Comparison of ENCODE assay signal across 8 cellular contexts in genomic region chr16:228151-228855, GRCh38. TPM values are rescaled to one million over a fixed set of nuclear protein-coding genes. Genes with fewer than 3 reads are reported as not detected.
DNase-seq lines count a peak whose midpoint lies in the region; ATAC-seq and TF ChIP-seq lines count a peak whose summit lies in the region.

No MANE protein-coding gene starts in this region.

- H3K27me3 ChIP-seq in fibroblast of lung (ENCODE audit: control insufficient read depth, insufficient read depth, low read length) (no peaks in the 10 kb centered on the region), osteoblast (ENCODE audit: insufficient read depth, low read length) (no peaks in the 10 kb centered on the region)

- H3K4me1 ChIP-seq in fibroblast of lung (ENCODE audit: control insufficient read depth, extremely low read depth, insufficient read depth, low read length): peaks cover 3% of the 10 kb centered on the region
- peaks cover 19% of the 10 kb centered on the region for H3K4me1 ChIP-seq in osteoblast (ENCODE audit: insufficient read depth, low read length)

- H2AFZ ChIP-seq in fibroblast of lung (ENCODE audit: low read length): no peak overlapping the region
- H2AFZ ChIP-seq in osteoblast (ENCODE audit: low read length): peak overlapping the region; percentile 92

- DNase-seq in COLO668 (lab: John Stamatoyannopoulos, UW; ENCODE audit: unreplicated experiment) (peak; percentile 39), fibroblast of lung (ENCODE audit: low read depth in 2 of 2) (peak in 1 of 2 donors; percentile 13), osteoblast (ENCODE audit: insufficient read length, low spot score, missing footprints) (peak; percentile 63), H4 (ENCODE audit: low spot score) (no peak), cerebellum (ENCODE audit: low spot score) (no peak), AG20443 (ENCODE audit: low spot score) (no peak)

- TF ChIP-seq CTCF in fibroblast of lung (conservative IDR thresholded peaks at IDR 0.05 in 1 of 2, IDR thresholded peaks at IDR 0.05 in 1 of 2; ENCODE audit: low read depth in 1 of 2, low read length in 2 of 2): no peak
- TF ChIP-seq CTCF in osteoblast (IDR thresholded peaks at IDR 0.05; ENCODE audit: extremely low read depth, low read depth, low read length): no peak

- H3K4me2 ChIP-seq in fibroblast of lung (ENCODE audit: extremely low read depth, insufficient read depth, low read length) (peak overlapping the region; percentile 86), osteoblast (ENCODE audit: insufficient read depth, low read length) (peak overlapping the region; percentile 84)

- H3K36me3 ChIP-seq in fibroblast of lung (ENCODE audit: control insufficient read depth, insufficient read depth, low read length): peaks cover 10% of the 10 kb centered on the region
- peaks cover 42% of the 10 kb centered on the region for H3K36me3 ChIP-seq in osteoblast (ENCODE audit: insufficient read depth, low read length)

- H4K20me1 ChIP-seq in fibroblast of lung (ENCODE audit: control insufficient read depth, extremely low read depth, insufficient read depth, low read length): no peaks in the 10 kb centered on the region
- peaks cover 42% of the 10 kb centered on the region for H4K20me1 ChIP-seq in osteoblast (ENCODE audit: insufficient read depth, low read length)

- ATAC-seq in HG02588 (IDR thresholded peaks at IDR 0.05; ENCODE audit: unreplicated experiment) (peak; percentile 5), SK-N-SH treated with all-trans-retinoic acid at 6 μM for 48 hours (peak; percentile 60)

- H3K4me3 ChIP-seq in fibroblast of lung (replicated peaks in 1 of 4; ENCODE audit: control extremely low read depth in 1 of 4, insufficient read depth in 1 of 4, low read depth in 3 of 4, low read length in 4 of 4): peak overlapping the region; percentile 41 to 99 (median 92)
- H3K4me3 ChIP-seq in osteoblast (ENCODE audit: insufficient read depth, low read length): peak overlapping the region; percentile 91

- H3K9me3 ChIP-seq in fibroblast of lung (ENCODE audit: control insufficient read depth, insufficient read depth, low read depth, low read length) (no peaks in the 10 kb centered on the region), osteoblast (ENCODE audit: low read depth, low read length) (no peaks in the 10 kb centered on the region)

- H3K27ac ChIP-seq in fibroblast of lung (ENCODE audit: insufficient read depth, low read length) (peak overlapping the region; percentile 93), osteoblast (ENCODE audit: low read depth, low read length) (peak overlapping the region; percentile 92)

- peak overlapping the region; percentile 97 for H3K9ac ChIP-seq in fibroblast of lung (ENCODE audit: insufficient read depth, low read length)

- H3K79me2 ChIP-seq in fibroblast of lung (ENCODE audit: control insufficient read depth, insufficient read depth, low read length) (peaks cover 35% of the 10 kb centered on the region), osteoblast (ENCODE audit: insufficient read depth, low read length) (peaks cover 54% of the 10 kb centered on the region)

TF ChIP-seq in SK-N-SH treated with all-trans-retinoic acid at 6 μM for 48 hours, 23 proteins besides CTCF, POLR2A, EP300 and RAD21:
- TF ChIP-seq GLIS3 (CRISPR knock-in tag; IDR thresholded peaks at IDR 0.05) (no peak), ZFP30 (CRISPR knock-in tag; IDR thresholded peaks at IDR 0.05) (no peak), PPARA (CRISPR knock-in tag; IDR thresholded peaks at IDR 0.05; ENCODE audit: borderline replicate concordance) (no peak), TOX (CRISPR knock-in tag; IDR thresholded peaks at IDR 0.05; ENCODE audit: borderline replicate concordance) (no peak), TSHZ2 (CRISPR knock-in tag; IDR thresholded peaks at IDR 0.05) (no peak), TCF4 (CRISPR knock-in tag; IDR thresholded peaks at IDR 0.05; ENCODE audit: borderline replicate concordance) (no peak), SNAI2 (CRISPR knock-in tag; IDR thresholded peaks at IDR 0.05) (no peak), RARB (CRISPR knock-in tag; IDR thresholded peaks at IDR 0.05) (no peak), ZNF70 (CRISPR knock-in tag; IDR thresholded peaks at IDR 0.05) (no peak), CREB5 (CRISPR knock-in tag; IDR thresholded peaks at IDR 0.05; ENCODE audit: low read depth) (no peak), ISL1 (CRISPR knock-in tag; IDR thresholded peaks at IDR 0.05) (no peak), ESRRG (CRISPR knock-in tag; IDR thresholded peaks at IDR 0.05) (no peak), ZNF565 (CRISPR knock-in tag; conservative IDR thresholded peaks at IDR 0.05; ENCODE audit: low read depth) (no peak), ZC3H10 (CRISPR knock-in tag; IDR thresholded peaks at IDR 0.05) (no peak)

RNA-seq across cellular contexts. Expression of gene LUC7L, which starts 0.9 kb away (rescaled TPM):
- total RNA-seq in fibroblast of lung (32.4 and 38.0 TPM in 2 replicates), osteoblast (44.8 and 46.0 TPM in 2 replicates), cerebellum (126 TPM)
- polyA plus RNA-seq in fibroblast of lung: 30.9 and 31.1 TPM in 2 replicates
- polyA plus RNA-seq in fibroblast of lung (2012): 27.7 and 34.4 TPM in 2 replicates
- 3.0 and 4.1 TPM in 2 replicates for polyA minus RNA-seq in fibroblast of lung (ENCODE audit: low replicate concordance)
- total RNA-seq in H4 (2014; rRNA removed; shearing (Covaris generic)): 39.6 and 44.7 TPM in 2 replicates

RNA-seq across cellular contexts. Expression of gene FAM234A, which starts 6.3 kb away (rescaled TPM):
- total RNA-seq in fibroblast of lung (67.0 and 68.5 TPM in 2 replicates), osteoblast (86.0 and 113 TPM in 2 replicates), cerebellum (29.3 TPM)
- 53.7 and 64.8 TPM in 2 replicates for polyA plus RNA-seq in fibroblast of lung
- polyA plus RNA-seq in fibroblast of lung (2012): 68.4 and 90.0 TPM in 2 replicates
- polyA minus RNA-seq in fibroblast of lung (ENCODE audit: low replicate concordance): 40.6 and 54.7 TPM in 2 replicates
- 118 and 178 TPM in 2 replicates for total RNA-seq in H4 (2014; rRNA removed; shearing (Covaris generic))

RNA-seq across cellular contexts. Expression of gene RGS11, which starts 47.4 kb away (rescaled TPM):
- total RNA-seq in fibroblast of lung: 3.1 and 6.3 TPM in 2 replicates
- polyA plus RNA-seq in fibroblast of lung: 1.1 TPM in 2 replicates
- 1.7 and 2.1 TPM in 2 replicates for polyA plus RNA-seq in fibroblast of lung (2012)
- polyA minus RNA-seq in fibroblast of lung (ENCODE audit: low replicate concordance): 0.93 and 4.3 TPM in 2 replicates
- 0.36 and 0.59 TPM in 2 replicates for total RNA-seq in osteoblast
- total RNA-seq in H4 (2014; rRNA removed; shearing (Covaris generic)): not detected in 2 replicates
- total RNA-seq in cerebellum: 10.1 TPM

RNA-seq across cellular contexts. Expression of gene HBQ1, which starts 48.0 kb away (rescaled TPM):
- not detected in 2 replicates for total RNA-seq in fibroblast of lung
- polyA plus RNA-seq in fibroblast of lung: not detected in 2 replicates
- 0.52 TPM in 1 of 2 replicates, not detected in the other for polyA plus RNA-seq in fibroblast of lung (2012)
- polyA minus RNA-seq in fibroblast of lung (ENCODE audit: low replicate concordance): not detected in 2 replicates
- not detected in 2 replicates for total RNA-seq in osteoblast
- total RNA-seq in H4 (2014; rRNA removed; shearing (Covaris generic)): not detected in 2 replicates
- total RNA-seq in cerebellum: 1.7 TPM

RNA-seq across cellular contexts. Expression of gene HBA1, which starts 51.8 kb away (rescaled TPM):
- total RNA-seq in fibroblast of lung (not detected in 2 replicates), osteoblast (not detected in 2 replicates), cerebellum (1,023 TPM)
- 0.69 and 0.77 TPM in 2 replicates for polyA plus RNA-seq in fibroblast of lung
- 0.55 and 2.2 TPM in 2 replicates for polyA plus RNA-seq in fibroblast of lung (2012)
- not detected in 2 replicates for polyA minus RNA-seq in fibroblast of lung (ENCODE audit: low replicate concordance)
- total RNA-seq in H4 (2014; rRNA removed; shearing (Covaris generic)): not detected in 2 replicates

Comparison
In these comparisons a context has a peak if more than half of its experiments do, and no peak if none do; other contexts are left out.
1. DNase-seq: peak in COLO668 (single experiment) and osteoblast (single experiment); none in H4 (single experiment), cerebellum (single experiment) and AG20443 (single experiment).